1 cellular context compared by ENCODE assay signal in the genomic region with DNA sequence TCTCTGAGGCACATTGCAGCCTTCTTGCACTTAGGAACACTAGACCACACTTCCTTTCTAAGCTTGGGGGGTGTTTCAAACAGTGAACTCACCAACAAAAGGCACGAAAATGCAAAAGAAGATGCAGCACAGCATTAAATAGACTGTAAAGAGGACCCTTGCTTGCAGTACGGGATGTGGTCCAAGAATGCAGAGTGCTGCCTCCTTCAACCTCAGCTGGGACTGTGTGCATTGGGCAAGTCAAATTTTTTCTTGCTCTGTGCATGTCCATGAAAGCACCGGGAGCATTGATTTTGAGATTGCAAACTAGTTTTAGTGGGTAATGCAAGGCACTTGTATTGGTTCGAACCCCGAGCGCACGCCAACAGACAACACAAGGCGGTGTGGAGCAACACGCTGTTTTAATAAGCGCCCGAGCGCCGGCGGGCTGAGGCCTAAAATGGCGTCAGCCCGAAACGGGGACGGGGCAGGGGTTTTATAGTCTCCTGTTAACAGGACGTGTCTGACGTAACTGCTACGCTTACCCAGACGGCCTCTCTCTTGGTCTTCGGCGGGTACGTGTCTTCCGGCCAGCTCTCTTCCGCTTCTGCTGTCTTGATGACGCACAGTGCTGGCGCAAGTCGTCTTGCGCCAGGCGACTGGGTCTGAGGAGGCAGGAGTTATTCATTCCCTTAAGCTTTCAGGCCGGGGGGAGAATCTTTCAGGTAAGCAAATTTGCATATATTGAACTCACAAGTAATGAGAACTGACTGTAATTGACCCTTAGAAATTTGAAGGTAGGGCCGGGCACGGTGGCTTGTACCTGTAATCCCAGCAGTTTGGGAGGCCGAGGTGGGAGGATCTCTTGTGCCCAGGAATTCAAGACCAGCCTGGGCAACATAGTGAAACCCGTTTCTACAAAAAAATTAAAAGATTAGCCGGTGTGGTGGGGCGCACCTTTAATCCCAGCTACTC.
TF ChIP-seq lines count a peak whose summit lies in the region.

No MANE protein-coding gene starts in this region.

TF ChIP-seq in K562, 482 proteins besides CTCF, POLR2A, EP300 and RAD21 (continued from another document and continues in another):
- TF ChIP-seq KHSRP (IDR thresholded peaks at IDR 0.05) (peak; percentile 60; the same call in 1 of the 2 replicates), NCOA2 (IDR thresholded peaks at IDR 0.05; ENCODE audit: partially characterized antibody in 2 of 2) (no peak), CLOCK (CRISPR knock-in tag; IDR thresholded peaks at IDR 0.05; ENCODE audit: borderline replicate concordance) (no peak), CREB3L1 (IDR thresholded peaks at IDR 0.05; ENCODE audit: borderline replicate concordance, low read depth) (peak; percentile 94), HNRNPLL (IDR thresholded peaks at IDR 0.05; ENCODE audit: low read depth, low read length, poor library complexity, severe bottlenecking) (peak; percentile 91), ZNF551 (CRISPR knock-in tag; IDR thresholded peaks at IDR 0.05) (no peak), PURB (CRISPR knock-in tag; IDR thresholded peaks at IDR 0.05; ENCODE audit: low read depth) (no peak), ZNF324 (CRISPR knock-in tag; IDR thresholded peaks at IDR 0.05) (no peak), E2F8 (IDR thresholded peaks at IDR 0.05; ENCODE audit: low read depth, partially characterized antibody) (no peak), ZNF696 (CRISPR knock-in tag; conservative IDR thresholded peaks at IDR 0.05) (no peak), ZFX (CRISPR knock-in tag; IDR thresholded peaks at IDR 0.05) (peak; percentile 80), TAF15 (IDR thresholded peaks at IDR 0.05; ENCODE audit: low read depth, low read length) (no peak), MGA (IDR thresholded peaks at IDR 0.05) (0 out of 2 replicates have a peak, but pooled peaks have one; percentile 6), FOXA3 (CRISPR knock-in tag; conservative IDR thresholded peaks at IDR 0.05 in 1 of 2, IDR thresholded peaks at IDR 0.05 in 1 of 2) (no peak), NR1H2 (CRISPR knock-in tag; IDR thresholded peaks at IDR 0.05) (no peak), GABPA (tag; conservative IDR thresholded peaks at IDR 0.05; ENCODE audit: low read depth) (peak; percentile 91), CEBPB (tag; IDR thresholded peaks at IDR 0.05) (peak; percentile 40; the same call in 1 of the 2 replicates), HOMEZ (CRISPR knock-in tag; IDR thresholded peaks at IDR 0.05) (no peak), CXXC5 (CRISPR knock-in tag; IDR thresholded peaks at IDR 0.05) (peak; percentile 84), EHMT2 (IDR thresholded peaks at IDR 0.05) (no peak), ZNF354B (CRISPR knock-in tag; IDR thresholded peaks at IDR 0.05) (no peak), TEAD4 (IDR thresholded peaks at IDR 0.05; ENCODE audit: low read length) (no peak), TEAD4 (CRISPR knock-in tag; IDR thresholded peaks at IDR 0.05; ENCODE audit: borderline replicate concordance) (no peak)
- TF ChIP-seq, protein P1, sequence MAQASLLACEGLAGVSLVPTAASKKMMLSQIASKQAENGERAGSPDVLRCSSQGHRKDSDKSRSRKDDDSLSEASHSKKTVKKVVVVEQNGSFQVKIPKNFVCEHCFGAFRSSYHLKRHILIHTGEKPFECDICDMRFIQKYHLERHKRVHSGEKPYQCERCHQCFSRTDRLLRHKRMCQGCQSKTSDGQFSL (CRISPR knock-in tag; IDR thresholded peaks at IDR 0.05), result no peak
- TF ChIP-seq, protein P1 (tag; IDR thresholded peaks at IDR 0.05), result no peak
